Comparison of ENCODE assay signal across 24 cellular contexts in the genomic region with DNA sequence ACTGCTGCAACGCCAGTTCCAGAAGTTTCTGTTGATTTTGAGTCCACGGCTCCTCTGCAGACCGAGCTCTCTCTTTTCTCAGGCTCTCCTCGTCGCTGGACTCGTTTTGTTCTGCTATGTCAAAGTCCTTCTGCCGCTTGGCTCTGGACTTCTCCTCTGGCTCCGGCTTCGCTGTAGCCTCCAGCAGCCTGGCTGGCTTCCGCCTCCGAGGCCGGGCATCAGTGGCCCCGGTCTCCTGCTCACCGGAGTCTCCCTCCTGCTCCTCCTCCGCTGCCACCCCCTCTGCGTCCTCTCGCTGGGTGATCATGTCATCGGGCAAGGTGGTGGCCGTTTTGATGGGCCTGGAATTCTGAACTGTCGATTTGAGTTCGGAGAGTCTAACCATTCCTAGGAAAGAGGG.
"Had no signal": no experiment of that assay in that cellular context is flagged by ENCODE, and none has a peak within 500 bp of the region (broad histone marks: within the 10 kb centered on the region; RNA-seq: fewer than 3 reads in every experiment).

No MANE protein-coding gene starts in this region.

- H3K27ac ChIP-seq: SJSA1, SK-N-MC had no signal

- H3K36me3 ChIP-seq: MG63, SJSA1 had no signal

- H3K4me3 ChIP-seq: MG63, SJSA1, SK-N-MC had no signal

- H3K4me1 ChIP-seq: SJSA1 had no signal

- FAIRE-seq: HepG2, RCC 7860 had no signal

- DNase-seq: IMR-90, Karpas-422, KG1, MG63, NCI-H1092, NCI-H1105 treated with DMSO at 0.1 percent for 48 hours, NCI-H1417 treated with DMSO at 0.1 percent for 48 hours, NCI-H187, NCI-H2029, NCI-H2081 treated with DMSO at 0.1 percent for 48 hours, NCI-H2171, NCI-H226, NCI-H446, NCI-H510A, NCI-H524 treated with DMSO at 0.1 percent for 48 hours, NCI-H69, NCI-H774, Right ventricle myocardium superior, RPMI8226, SIG-M5 had no signal

- ATAC-seq: HepG2 had no signal

- H3K27me3 ChIP-seq: MG63, SJSA1 had no signal

- H3K9me3 ChIP-seq: SJSA1 had no signal
